In the genomic region with DNA sequence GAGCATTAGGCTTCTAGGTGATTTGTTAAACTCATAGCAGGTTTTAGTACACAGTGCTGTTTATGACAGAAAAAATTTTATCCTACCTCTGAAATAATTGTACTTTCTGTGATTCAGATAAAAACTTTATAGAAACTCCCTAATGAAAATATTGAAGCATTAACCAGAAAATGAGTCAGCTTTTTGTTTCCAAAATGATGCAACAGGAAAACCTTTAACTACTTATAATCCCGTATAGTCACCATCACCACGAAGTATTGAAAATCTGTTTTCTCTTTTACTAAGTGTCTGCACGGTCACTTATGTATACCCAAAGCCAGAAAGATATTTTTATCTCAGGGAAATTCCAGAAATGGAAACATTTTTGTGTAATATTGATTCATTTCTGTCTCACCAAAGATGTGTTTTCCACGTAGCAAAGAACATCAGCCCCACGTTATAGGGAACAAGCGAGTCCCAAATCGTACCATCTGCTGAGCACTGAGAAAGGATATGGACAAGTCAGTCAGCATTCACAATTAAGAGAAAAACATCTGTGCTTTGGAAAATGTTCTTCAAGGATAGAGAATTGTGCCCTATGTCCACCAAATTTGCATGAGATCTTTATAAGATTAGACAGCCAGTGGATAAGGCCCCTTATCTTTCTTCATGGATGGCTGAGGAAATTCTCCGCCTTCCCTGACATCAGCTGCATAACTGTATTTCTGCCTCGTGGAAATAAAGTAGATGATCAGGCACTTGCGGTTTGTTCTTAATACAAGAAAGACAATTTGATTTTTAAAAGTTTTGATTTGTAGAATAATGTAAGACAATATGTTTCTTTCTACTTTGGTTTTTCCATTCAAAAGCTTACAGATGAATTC, we compare ENCODE assay signal across 8 cellular contexts. TPM values are rescaled to one million over a fixed set of nuclear protein-coding genes. Genes with fewer than 3 reads are reported as not detected.
DNase-seq lines count a peak whose midpoint lies in the region; ATAC-seq lines count a peak whose summit lies in the region.

No MANE protein-coding gene starts in this region.

- no peak overlapping the region for H3K27ac ChIP-seq in CD8-positive, alpha-beta memory T cell (ENCODE audit: low read depth, low read length)

- no peaks in the 10 kb centered on the region for H3K9me3 ChIP-seq in CD8-positive, alpha-beta memory T cell (ENCODE audit: low read length)

- CTCF ChIA-PET in CD8-positive, alpha-beta memory T cell (lab: Charles Lee): interaction anchor here (0.9 kb wide), 1 partner anchor 14 kb away, joined by 3 read pairs; no protein-coding TSS in a partner anchor

- no peak overlapping the region for H3K4me3 ChIP-seq in CD8-positive, alpha-beta memory T cell (ENCODE audit: low read length)

- H3K27me3 Mint-ChIP-seq in CD8-positive, alpha-beta memory T cell: no peaks in the 10 kb centered on the region
- no peaks in the 10 kb centered on the region for H3K27me3 Mint-ChIP-seq in activated naive CD8-positive, alpha-beta T cell

- peaks cover 29% of the 10 kb centered on the region for H3K4me1 ChIP-seq in CD8-positive, alpha-beta memory T cell (ENCODE audit: insufficient read depth, low read length)

- DNase-seq in CD8-positive, alpha-beta memory T cell: no peak
- DNase-seq in renal cortical epithelial cell (ENCODE audit: low read depth) (peak; percentile 85), retina (no peak), NCI-H1092 (lab: John Stamatoyannopoulos, UW) (no peak), NCI-H345 treated with DMSO at 0.1 percent for 48 hours (lab: John Stamatoyannopoulos, UW; ENCODE audit: unreplicated experiment) (no peak)

- no peaks in the 10 kb centered on the region for H3K27me3 ChIP-seq in CD8-positive, alpha-beta memory T cell (ENCODE audit: insufficient read depth, low read length, poor library complexity, severe bottlenecking)

- peak overlapping the region in 7 of 8 donors; percentile 5 to 78 (median 69) for H3K27ac Mint-ChIP-seq in CD8-positive, alpha-beta memory T cell
- peak overlapping the region; percentile 99 for H3K27ac Mint-ChIP-seq in activated naive CD8-positive, alpha-beta T cell

- ATAC-seq in GM19397 (IDR thresholded peaks at IDR 0.05; ENCODE audit: unreplicated experiment): peak; percentile 45
- peak; percentile 78 for ATAC-seq in HG03378 (IDR thresholded peaks at IDR 0.05; ENCODE audit: unreplicated experiment)

- H3K36me3 ChIP-seq in CD8-positive, alpha-beta memory T cell (ENCODE audit: insufficient read depth, low read length): peaks cover 10% of the 10 kb centered on the region

- POLR2A ChIA-PET in CD8-positive, alpha-beta memory T cell (lab: Charles Lee): no interaction called here

- peak overlapping the region in 3 of 7 donors; percentile 3 to 35 (median 4) for H3K4me3 Mint-ChIP-seq in CD8-positive, alpha-beta memory T cell
- H3K4me3 Mint-ChIP-seq in activated naive CD8-positive, alpha-beta T cell: peak overlapping the region; percentile 75

- no peaks in the 10 kb centered on the region for H3K9me3 Mint-ChIP-seq in CD8-positive, alpha-beta memory T cell
- H3K9me3 Mint-ChIP-seq in activated naive CD8-positive, alpha-beta T cell (ENCODE audit: low read depth): no peaks in the 10 kb centered on the region

- H3K4me1 Mint-ChIP-seq in CD8-positive, alpha-beta memory T cell: peaks cover 46 to 68% (median 64%) of the 10 kb centered on the region in 3 donors
- H3K4me1 Mint-ChIP-seq in activated naive CD8-positive, alpha-beta T cell (ENCODE audit: low read depth): peaks cover 83% of the 10 kb centered on the region

- peaks cover 5 to 29% (median 10%) of the 10 kb centered on the region in 3 donors for H3K36me3 Mint-ChIP-seq in CD8-positive, alpha-beta memory T cell
- H3K36me3 Mint-ChIP-seq in activated naive CD8-positive, alpha-beta T cell: peaks cover 30% of the 10 kb centered on the region

RNA-seq across cellular contexts. Expression of a gene that starts 41.9 kb away (rescaled TPM):
- total RNA-seq in CD8-positive, alpha-beta memory T cell: 100 to 1,000 TPM; 295 to 311 TPM
- polyA plus RNA-seq in CD8-positive, alpha-beta memory T cell: 207 TPM
- 57.9 and 75.7 TPM in 2 replicates for total RNA-seq in renal cortical epithelial cell

RNA-seq across cellular contexts. Expression of a gene that starts 54.5 kb away (rescaled TPM):
- total RNA-seq in CD8-positive, alpha-beta memory T cell: 10 to 100 TPM; 59.1 to 84.6 TPM
- 51.7 TPM for polyA plus RNA-seq in CD8-positive, alpha-beta memory T cell
- 225 and 259 TPM in 2 replicates for total RNA-seq in renal cortical epithelial cell
